Comparison of ENCODE assay signal across 1 cellular context in the genomic region with DNA sequence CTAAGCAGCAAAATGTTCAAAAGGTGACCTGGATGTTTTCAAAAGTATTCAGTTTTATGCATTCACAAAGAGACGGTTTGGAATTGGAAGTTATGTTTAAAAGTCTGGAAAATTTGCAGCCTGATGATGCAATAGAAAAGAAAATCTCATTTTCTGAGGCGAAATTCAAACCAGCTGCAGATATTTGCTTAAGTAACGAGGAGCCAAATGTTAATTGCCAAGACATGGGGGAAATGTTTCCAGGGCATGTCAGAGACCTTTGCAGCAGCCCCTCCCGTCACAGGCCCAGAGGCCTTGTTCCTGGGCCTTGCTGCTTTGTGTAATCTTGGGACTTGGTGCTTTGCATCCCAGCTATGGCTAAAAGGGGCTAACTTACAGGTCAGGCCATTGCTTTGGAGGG.
TF ChIP-seq lines count a peak whose summit lies in the region.

No MANE protein-coding gene starts in this region.

TF ChIP-seq in K562, 482 proteins besides CTCF, POLR2A, EP300 and RAD21 (continued from another document):
- TF ChIP-seq, protein P1, sequence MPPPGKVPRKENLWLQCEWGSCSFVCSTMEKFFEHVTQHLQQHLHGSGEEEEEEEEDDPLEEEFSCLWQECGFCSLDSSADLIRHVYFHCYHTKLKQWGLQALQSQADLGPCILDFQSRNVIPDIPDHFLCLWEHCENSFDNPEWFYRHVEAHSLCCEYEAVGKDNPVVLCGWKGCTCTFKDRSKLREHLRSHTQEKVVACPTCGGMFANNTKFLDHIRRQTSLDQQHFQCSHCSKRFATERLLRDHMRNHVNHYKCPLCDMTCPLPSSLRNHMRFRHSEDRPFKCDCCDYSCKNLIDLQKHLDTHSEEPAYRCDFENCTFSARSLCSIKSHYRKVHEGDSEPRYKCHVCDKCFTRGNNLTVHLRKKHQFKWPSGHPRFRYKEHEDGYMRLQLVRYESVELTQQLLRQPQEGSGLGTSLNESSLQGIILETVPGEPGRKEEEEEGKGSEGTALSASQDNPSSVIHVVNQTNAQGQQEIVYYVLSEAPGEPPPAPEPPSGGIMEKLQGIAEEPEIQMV (tag; conservative IDR thresholded peaks at IDR 0.05; ENCODE audit: low read depth), result no peak
- TF ChIP-seq, protein P2, sequence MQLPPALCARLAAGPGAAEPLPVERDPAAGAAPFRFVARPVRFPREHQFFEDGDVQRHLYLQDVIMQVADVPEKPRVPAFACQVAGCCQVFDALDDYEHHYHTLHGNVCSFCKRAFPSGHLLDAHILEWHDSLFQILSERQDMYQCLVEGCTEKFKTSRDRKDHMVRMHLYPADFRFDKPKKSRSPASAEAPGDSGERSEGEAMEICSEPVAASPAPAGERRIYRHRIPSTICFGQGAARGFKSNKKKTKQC (CRISPR knock-in tag; IDR thresholded peaks at IDR 0.05), result no peak
- TF ChIP-seq NFXL1 (CRISPR knock-in tag; IDR thresholded peaks at IDR 0.05), result no peak
